Comparison of ENCODE assay signal across 1 cellular context in the genomic region with DNA sequence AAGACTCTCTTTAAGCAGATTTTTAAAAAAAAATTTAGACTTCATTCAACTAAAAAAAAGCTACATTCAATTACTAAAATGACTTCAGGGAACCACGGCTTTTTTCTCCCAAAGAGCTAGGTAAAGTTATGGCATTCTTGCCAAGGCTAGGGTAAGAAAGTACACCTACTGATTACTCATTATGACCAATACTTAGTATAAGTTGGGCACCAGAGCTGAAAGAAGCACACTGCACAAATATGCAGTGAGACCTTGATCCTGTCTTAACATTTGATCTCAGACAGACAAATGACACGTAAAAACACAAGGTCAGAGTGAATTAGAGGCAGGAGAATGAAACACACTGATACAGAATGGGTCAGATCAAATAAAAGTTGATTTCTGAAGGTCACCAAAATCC.
TF ChIP-seq lines count a peak whose summit lies in the region.

No MANE protein-coding gene starts in this region.

TF ChIP-seq in A549, 52 proteins besides CTCF, POLR2A, EP300 and RAD21 (continued from another document):
- TF ChIP-seq, protein P1, sequence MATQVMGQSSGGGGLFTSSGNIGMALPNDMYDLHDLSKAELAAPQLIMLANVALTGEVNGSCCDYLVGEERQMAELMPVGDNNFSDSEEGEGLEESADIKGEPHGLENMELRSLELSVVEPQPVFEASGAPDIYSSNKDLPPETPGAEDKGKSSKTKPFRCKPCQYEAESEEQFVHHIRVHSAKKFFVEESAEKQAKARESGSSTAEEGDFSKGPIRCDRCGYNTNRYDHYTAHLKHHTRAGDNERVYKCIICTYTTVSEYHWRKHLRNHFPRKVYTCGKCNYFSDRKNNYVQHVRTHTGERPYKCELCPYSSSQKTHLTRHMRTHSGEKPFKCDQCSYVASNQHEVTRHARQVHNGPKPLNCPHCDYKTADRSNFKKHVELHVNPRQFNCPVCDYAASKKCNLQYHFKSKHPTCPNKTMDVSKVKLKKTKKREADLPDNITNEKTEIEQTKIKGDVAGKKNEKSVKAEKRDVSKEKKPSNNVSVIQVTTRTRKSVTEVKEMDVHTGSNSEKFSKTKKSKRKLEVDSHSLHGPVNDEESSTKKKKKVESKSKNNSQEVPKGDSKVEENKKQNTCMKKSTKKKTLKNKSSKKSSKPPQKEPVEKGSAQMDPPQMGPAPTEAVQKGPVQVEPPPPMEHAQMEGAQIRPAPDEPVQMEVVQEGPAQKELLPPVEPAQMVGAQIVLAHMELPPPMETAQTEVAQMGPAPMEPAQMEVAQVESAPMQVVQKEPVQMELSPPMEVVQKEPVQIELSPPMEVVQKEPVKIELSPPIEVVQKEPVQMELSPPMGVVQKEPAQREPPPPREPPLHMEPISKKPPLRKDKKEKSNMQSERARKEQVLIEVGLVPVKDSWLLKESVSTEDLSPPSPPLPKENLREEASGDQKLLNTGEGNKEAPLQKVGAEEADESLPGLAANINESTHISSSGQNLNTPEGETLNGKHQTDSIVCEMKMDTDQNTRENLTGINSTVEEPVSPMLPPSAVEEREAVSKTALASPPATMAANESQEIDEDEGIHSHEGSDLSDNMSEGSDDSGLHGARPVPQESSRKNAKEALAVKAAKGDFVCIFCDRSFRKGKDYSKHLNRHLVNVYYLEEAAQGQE (IDR thresholded peaks at IDR 0.05): no peak
- TF ChIP-seq ZC3H11A (IDR thresholded peaks at IDR 0.05) (no peak), MAZ (IDR thresholded peaks at IDR 0.05; ENCODE audit: borderline replicate concordance, low read depth, low read length) (no peak), HDAC2 (IDR thresholded peaks at IDR 0.05) (no peak), CHD2 (IDR thresholded peaks at IDR 0.05; ENCODE audit: low read length, partially characterized antibody) (no peak), CBX2 (IDR thresholded peaks at IDR 0.05; ENCODE audit: borderline replicate concordance, low read depth) (no peak), KDM1A (IDR thresholded peaks at IDR 0.05; ENCODE audit: low read depth) (no peak), BHLHE40 (IDR thresholded peaks at IDR 0.05; ENCODE audit: low read depth, low read length) (no peak), ZNF302 (CRISPR knock-in tag; IDR thresholded peaks at IDR 0.05) (no peak), JUN (IDR thresholded peaks at IDR 0.05) (no peak), JUNB (IDR thresholded peaks at IDR 0.05) (no peak), FOSB (CRISPR knock-in tag; IDR thresholded peaks at IDR 0.05) (no peak), TP53 (CRISPR knock-in tag; IDR thresholded peaks at IDR 0.05) (no peak)
- TF ChIP-seq, protein P2, sequence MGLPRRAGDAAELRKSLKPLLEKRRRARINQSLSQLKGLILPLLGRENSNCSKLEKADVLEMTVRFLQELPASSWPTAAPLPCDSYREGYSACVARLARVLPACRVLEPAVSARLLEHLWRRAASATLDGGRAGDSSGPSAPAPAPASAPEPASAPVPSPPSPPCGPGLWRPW (IDR thresholded peaks at IDR 0.05): no peak
